In genomic region chr15:32781781-32782180, GRCh38 we compare ENCODE assay signal across 21 cellular contexts.
"Had no signal": no experiment of that assay in that cellular context is flagged by ENCODE, and none has a peak within 500 bp of the region (broad histone marks: within the 10 kb centered on the region; RNA-seq: fewer than 3 reads in every experiment).

No MANE protein-coding gene starts in this region.

- H3K27ac Mint-ChIP-seq: activated B cell treated with CpG ODN at 0.5 μM for 24 hours; activated CD4-positive, alpha-beta memory T cell treated with anti-CD3 and anti-CD28 coated beads for 36 hours; activated naive CD8-positive, alpha-beta T cell; brain; natural killer cell; stimulated activated memory B cell treated with anti-CD40 and anti-IgM and Interleukin-4, amounts not matched to agents 10 μg/mL and 1 μg/mL and 100 μg/mL, for 72 hours; type B pancreatic cell had no signal

- H3K9me3 ChIP-seq: colonic mucosa, ovary, psoas muscle, testis had no signal

- H3K4me1 ChIP-seq: colonic mucosa, esophagus muscularis mucosa, heart right ventricle, psoas muscle, spleen, testis had no signal

- H3K9me3 Mint-ChIP-seq: central memory CD8-positive, alpha-beta T cell; natural killer cell; type B pancreatic cell had no signal

- H3K27me3 Mint-ChIP-seq: central memory CD8-positive, alpha-beta T cell; type B pancreatic cell had no signal

- DNase-seq: activated B cell treated with CpG ODN at 0.5 μM for 24 hours; activated CD4-positive, alpha-beta memory T cell treated with anti-CD3 and anti-CD28 coated beads for 36 hours; activated CD4-positive, alpha-beta T cell treated with anti-CD3 and anti-CD28 coated beads for 4 hours; amniotic stem cell; colonic mucosa; effector CD4-positive, alpha-beta T cell; heart right ventricle; natural killer cell; ovary; psoas muscle; spleen; stimulated activated CD4-positive, alpha-beta T cell treated with anti-CD3 and anti-CD28 coated beads, Interleukin-4, amount 100 ng/mL, for 4 hours; T-helper 2 cell; testis had no signal

- H3K36me3 Mint-ChIP-seq: activated CD4-positive, alpha-beta memory T cell treated with anti-CD3 and anti-CD28 coated beads for 36 hours; activated naive CD8-positive, alpha-beta T cell; brain; natural killer cell; stimulated activated memory B cell treated with anti-CD40 and anti-IgM and Interleukin-4, amounts not matched to agents 10 μg/mL and 1 μg/mL and 100 μg/mL, for 72 hours had no signal

- H3K36me3 ChIP-seq: colonic mucosa, esophagus muscularis mucosa, heart right ventricle, ovary, spleen had no signal

- H3K27me3 ChIP-seq: colonic mucosa, esophagus muscularis mucosa, heart right ventricle, ovary, testis had no signal

- H3K27ac ChIP-seq: colonic mucosa, esophagus muscularis mucosa, heart right ventricle, ovary, psoas muscle, spleen, testis had no signal

- H3K4me1 Mint-ChIP-seq: activated B cell treated with CpG ODN at 0.5 μM for 24 hours; brain; central memory CD8-positive, alpha-beta T cell; natural killer cell; stimulated activated memory B cell treated with anti-CD40 and anti-IgM and Interleukin-4, amounts not matched to agents 10 μg/mL and 1 μg/mL and 100 μg/mL, for 72 hours had no signal

- ATAC-seq: heart right ventricle; natural killer cell; psoas muscle; sciatic nerve; stimulated activated memory B cell treated with anti-CD40 and anti-IgM and Interleukin-4, amounts not matched to agents 10 μg/mL and 1 μg/mL and 100 μg/mL, for 72 hours had no signal

- H3K4me3 Mint-ChIP-seq: activated B cell treated with CpG ODN at 0.5 μM for 24 hours; activated CD4-positive, alpha-beta memory T cell treated with anti-CD3 and anti-CD28 coated beads for 36 hours; activated naive CD8-positive, alpha-beta T cell; brain; central memory CD8-positive, alpha-beta T cell; natural killer cell; stimulated activated memory B cell treated with anti-CD40 and anti-IgM and Interleukin-4, amounts not matched to agents 10 μg/mL and 1 μg/mL and 100 μg/mL, for 72 hours; type B pancreatic cell had no signal

- H3K4me3 ChIP-seq: colonic mucosa, esophagus muscularis mucosa, heart right ventricle, ovary, psoas muscle, spleen, testis had no signal
